ENCODE assay signal across 30 cellular contexts in the genomic region with DNA sequence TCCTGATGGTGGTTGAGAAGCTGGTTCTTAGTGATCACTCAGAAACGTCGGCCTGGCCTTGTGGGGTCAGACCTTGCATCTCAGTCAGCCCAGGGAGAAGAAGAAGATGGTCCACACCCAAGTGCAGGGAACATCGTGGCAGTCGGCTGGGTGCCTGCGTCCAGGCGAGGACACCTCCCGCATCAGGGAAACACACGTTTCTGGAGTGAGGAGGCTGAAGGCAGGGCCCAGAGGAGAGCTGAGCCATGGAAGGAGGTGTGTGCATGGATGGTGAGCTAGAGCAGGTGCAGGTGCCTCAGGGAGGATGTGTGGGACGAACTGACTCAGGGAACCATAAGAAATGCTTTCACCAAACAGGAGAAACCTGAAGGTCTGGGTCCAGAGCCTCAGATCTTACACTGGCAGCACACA. TPM values are rescaled to one million over a fixed set of nuclear protein-coding genes. Genes with fewer than 3 reads are reported as not detected.
"Had no signal": no experiment of that assay in that cellular context is flagged by ENCODE, and none has a peak within 500 bp of the region (broad histone marks: within the 10 kb centered on the region; RNA-seq: fewer than 3 reads in every experiment).

No MANE protein-coding gene starts in this region.

- H3K9me3 ChIP-seq: heart right ventricle, left ventricle myocardium inferior, lower lobe of right lung, neutrophil, right atrium auricular region, sigmoid colon, tibial nerve, upper lobe of right lung, vagina had no signal

- H3K27ac Mint-ChIP-seq: memory B cell; naive B cell; nephron progenitor cell; stimulated activated memory B cell treated with anti-CD40 and anti-IgM and Interleukin-4, amounts not matched to agents 10 μg/mL and 1 μg/mL and 100 μg/mL, for 72 hours; stimulated activated naive CD8-positive, alpha-beta T cell treated with anti-CD3 and anti-CD28 coated beads, Interleukin-15, Interleukin-2, amounts not matched to agents 100 ng/mL and 50 ng/mL, for 24 hours had no signal

- H3K4me1 ChIP-seq: lower lobe of right lung, right atrium auricular region, sigmoid colon, tibial nerve, vagina had no signal

- H3K36me3 ChIP-seq: heart right ventricle, left ventricle myocardium inferior, lower lobe of right lung, neutrophil, right atrium auricular region, sigmoid colon, tibial nerve, upper lobe of right lung, vagina had no signal

- H3K9me3 Mint-ChIP-seq: memory B cell; stimulated activated memory B cell treated with anti-CD40 and anti-IgM and Interleukin-4, amounts not matched to agents 10 μg/mL and 1 μg/mL and 100 μg/mL, for 72 hours; stimulated activated naive CD8-positive, alpha-beta T cell treated with anti-CD3 and anti-CD28 coated beads, Interleukin-15, Interleukin-2, amounts not matched to agents 100 ng/mL and 50 ng/mL, for 24 hours had no signal

- H3K4me3 ChIP-seq: heart right ventricle, left ventricle myocardium inferior, lower lobe of right lung, right atrium auricular region, sigmoid colon, skin epidermis, tibial nerve, upper lobe of right lung, vagina had no signal

- H3K36me3 Mint-ChIP-seq: naive B cell had no signal

- H3K27me3 ChIP-seq: right atrium auricular region, vagina had no signal

- ATAC-seq: stimulated activated memory B cell treated with anti-CD40 and anti-IgM and Interleukin-4, amounts not matched to agents 10 μg/mL and 1 μg/mL and 100 μg/mL, for 72 hours; upper lobe of right lung had no signal

- H3K27ac ChIP-seq: heart right ventricle, left ventricle myocardium inferior, lower lobe of right lung, neutrophil, right atrium auricular region, sigmoid colon, tibial nerve, upper lobe of right lung, vagina had no signal

- FAIRE-seq: colon, endothelial cell of umbilical vein, frontal cortex, keratinocyte had no signal

- DNase-seq: dermis blood vessel endothelial cell; heart right ventricle; left cardiac atrium; left ventricle myocardium inferior; lower lobe of right lung; midbrain; naive B cell; nephron progenitor cell; stimulated activated CD4-positive, alpha-beta T cell treated with anti-CD3 and anti-CD28 coated beads, Interleukin-12 subunit alpha, Interleukin-12 subunit beta, amount 100 ng/mL, for 4 hours; stimulated activated CD4-positive, alpha-beta T cell treated with anti-CD3 and anti-CD28 coated beads, Interleukin-2, amount 100 ng/mL, for 48 hours; stimulated activated CD8-positive, alpha-beta memory T cell treated with anti-CD3 and anti-CD28 coated beads, Interleukin-4, amount 100 ng/mL, for 48 hours; upper lobe of right lung had no signal

- H3K4me3 Mint-ChIP-seq: memory B cell; naive B cell; nephron progenitor cell; stimulated activated memory B cell treated with anti-CD40 and anti-IgM and Interleukin-4, amounts not matched to agents 10 μg/mL and 1 μg/mL and 100 μg/mL, for 72 hours; stimulated activated naive CD8-positive, alpha-beta T cell treated with anti-CD3 and anti-CD28 coated beads, Interleukin-15, Interleukin-2, amounts not matched to agents 100 ng/mL and 50 ng/mL, for 24 hours had no signal

RNA-seq across cellular contexts. Expression of a gene that starts 0.8 kb away (rescaled TPM):
- total RNA-seq: dermis blood vessel endothelial cell, endothelial cell of umbilical vein, fibroblast of lung, frontal cortex, glomerular endothelial cell, heart right ventricle, left cardiac atrium, left ventricle myocardium inferior, lower lobe of right lung, osteoblast, right atrium auricular region, sigmoid colon, temporal lobe, tibial nerve, upper lobe of right lung, vagina had no signal
- polyA plus RNA-seq: endothelial cell of umbilical vein, esophagus, fibroblast of lung, keratinocyte had no signal

RNA-seq across cellular contexts. Expression of a gene that starts 10.9 kb away (rescaled TPM):
- total RNA-seq: dermis blood vessel endothelial cell, endothelial cell of umbilical vein, fibroblast of lung, frontal cortex, glomerular endothelial cell, heart right ventricle, left cardiac atrium, left ventricle myocardium inferior, lower lobe of right lung, osteoblast, right atrium auricular region, sigmoid colon, temporal lobe, tibial nerve, upper lobe of right lung, vagina had no signal
- polyA plus RNA-seq: endothelial cell of umbilical vein, esophagus, fibroblast of lung, heart right ventricle, keratinocyte, sigmoid colon had no signal

RNA-seq across cellular contexts. Expression of a gene that starts 12.3 kb away (rescaled TPM):
- total RNA-seq: dermis blood vessel endothelial cell, endothelial cell of umbilical vein, fibroblast of lung, frontal cortex, glomerular endothelial cell, heart right ventricle, left cardiac atrium, left ventricle myocardium inferior, lower lobe of right lung, osteoblast, right atrium auricular region, sigmoid colon, temporal lobe, tibial nerve, upper lobe of right lung, vagina had no signal
- polyA plus RNA-seq: endothelial cell of umbilical vein, esophagus, fibroblast of lung, heart right ventricle, keratinocyte, sigmoid colon had no signal

RNA-seq across cellular contexts. Expression of a gene that starts 24.6 kb away (rescaled TPM):
- total RNA-seq: dermis blood vessel endothelial cell, endothelial cell of umbilical vein, fibroblast of lung, frontal cortex, glomerular endothelial cell, heart right ventricle, left cardiac atrium, left ventricle myocardium inferior, lower lobe of right lung, osteoblast, right atrium auricular region, sigmoid colon, tibial nerve, upper lobe of right lung, vagina had no signal
- polyA plus RNA-seq: endothelial cell of umbilical vein, esophagus, fibroblast of lung, heart right ventricle, keratinocyte, sigmoid colon had no signal
